ENCODE assay signal across 8 cellular contexts in genomic region chr14:31560759-31561154, GRCh38. TPM values are rescaled to one million over a fixed set of nuclear protein-coding genes. Genes with fewer than 3 reads are reported as not detected.
A peak's percentile ranks its signal among the peaks of the same experiment; 100 is the strongest.
DNase-seq lines count a peak whose midpoint lies in the region; ATAC-seq and TF ChIP-seq lines count a peak whose summit lies in the region.

No MANE protein-coding gene starts in this region.

- no peaks in the 10 kb centered on the region for H3K9me3 ChIP-seq in effector memory CD4-positive, alpha-beta T cell (ENCODE audit: control insufficient read depth, low read length)
- H3K9me3 ChIP-seq in neuronal stem cell (replicated peaks in 1 of 2; ENCODE audit: control insufficient read depth in 2 of 2, insufficient read depth in 1 of 2, low read depth in 1 of 2, low read length in 2 of 2) = no peaks in the 10 kb centered on the region

- H3K9me3 Mint-ChIP-seq in activated T-cell treated with anti-CD3 and anti-CD28 coated beads, Interleukin-2, amount 50 U/mL, for 4 hours = no peaks in the 10 kb centered on the region

- H3K4me1 ChIP-seq in effector memory CD4-positive, alpha-beta T cell (ENCODE audit: control insufficient read depth, insufficient read depth, low read length, poor library complexity, severe bottlenecking) = no peaks in the 10 kb centered on the region
- H3K4me1 ChIP-seq in neuronal stem cell (ENCODE audit: control insufficient read depth in 2 of 2, insufficient read depth in 1 of 2, low read depth in 1 of 2, low read length in 2 of 2) = no peaks in the 10 kb centered on the region

- peak overlapping the region; percentile 96 for H3K4me3 Mint-ChIP-seq in activated T-cell treated with anti-CD3 and anti-CD28 coated beads, Interleukin-2, amount 50 U/mL, for 4 hours

- H3K4me3 ChIP-seq in LNCaP clone FGC (ENCODE audit: low read depth, low read length) (peak overlapping the region; percentile 99), neuronal stem cell (ENCODE audit: low read length in 2 of 2) (peak overlapping the region in 1 of 2 donors; percentile 65)
- H3K4me3 ChIP-seq in effector memory CD4-positive, alpha-beta T cell (ENCODE audit: insufficient read depth, low read depth, low read length, poor library complexity, severe bottlenecking) = peak overlapping the region; percentile 91

- H3K79me1 ChIP-seq in neuronal stem cell (ENCODE audit: low read depth, low read length) = no peaks in the 10 kb centered on the region

- peak overlapping the region; percentile 83 for H3K27ac ChIP-seq in effector memory CD4-positive, alpha-beta T cell (ENCODE audit: insufficient read depth, low read length, poor library complexity, severe bottlenecking)
- H3K27ac ChIP-seq in neuronal stem cell (replicated peaks; ENCODE audit: low read length) = no peak overlapping the region

- peaks cover 16% of the 10 kb centered on the region for H3K27me3 Mint-ChIP-seq in activated T-cell treated with anti-CD3 and anti-CD28 coated beads, Interleukin-2, amount 50 U/mL, for 4 hours (ENCODE audit: low read depth)

- no peaks in the 10 kb centered on the region for H3K27me3 ChIP-seq in effector memory CD4-positive, alpha-beta T cell (replicated peaks; ENCODE audit: control insufficient read depth, insufficient read depth, low read length, poor library complexity, severe bottlenecking)
- no peaks in the 10 kb centered on the region for H3K27me3 ChIP-seq in neuronal stem cell (ENCODE audit: control insufficient read depth in 3 of 3, insufficient read depth in 3 of 3, low read depth in 1 of 3, low read length in 3 of 3)

- no peak overlapping the region for H2AK5ac ChIP-seq in neuronal stem cell (ENCODE audit: low read depth, low read length)

- DNase-seq in activated T-cell treated with anti-CD3 and anti-CD28 coated beads, Interleukin-2, amount 50 U/mL, for 4 hours = no peak
- DNase-seq in activated T-cell treated with anti-CD3 and anti-CD28 coated beads, Interleukin-2, amount 50 U/mL, for 1 hour = no peak
- DNase-seq in LNCaP clone FGC (ENCODE audit: low read depth) (no peak), neuronal stem cell (ENCODE audit: low spot score) (no peak), cerebellum (ENCODE audit: low spot score) (no peak), NCI-H2196 treated with DMSO at 0.1 percent for 48 hours (lab: John Stamatoyannopoulos, UW; ENCODE audit: unreplicated experiment) (no peak)
- no peak for DNase-seq in effector memory CD4-positive, alpha-beta T cell

- H2BK15ac ChIP-seq in neuronal stem cell (ENCODE audit: low read length) = no peak overlapping the region

- peak overlapping the region; percentile 90 for H2AFZ ChIP-seq in neuronal stem cell (ENCODE audit: low read length)

- peak in 1 of 2 donors; percentile 2 for ATAC-seq in activated T-cell treated with anti-CD3 and anti-CD28 coated beads, Interleukin-2, amount 50 U/mL, for 4 hours
- ATAC-seq in HG03139 (IDR thresholded peaks at IDR 0.05; ENCODE audit: unreplicated experiment) = no peak

- no peaks in the 10 kb centered on the region for H3K36me3 Mint-ChIP-seq in activated T-cell treated with anti-CD3 and anti-CD28 coated beads, Interleukin-2, amount 50 U/mL, for 4 hours (ENCODE audit: insufficient read depth)

- no peak overlapping the region for H3K4me2 ChIP-seq in neuronal stem cell (ENCODE audit: insufficient read depth, low read length, poor library complexity, severe bottlenecking)

- H3K4me1 Mint-ChIP-seq in activated T-cell treated with anti-CD3 and anti-CD28 coated beads, Interleukin-2, amount 50 U/mL, for 4 hours (ENCODE audit: low read depth) = peaks cover 23% of the 10 kb centered on the region

- TF ChIP-seq CTCF in LNCaP clone FGC (IDR thresholded peaks at IDR 0.05; ENCODE audit: control insufficient read depth, extremely low read depth, insufficient read depth) = no peak

- H3K14ac ChIP-seq in neuronal stem cell (ENCODE audit: low read length) = no peak overlapping the region

- no CpG with 5 or more reads among the region's 7 CpGs for WGBS in neuronal stem cell (ENCODE audit: extremely low coverage in 2 of 2, insufficient read length in 2 of 2, insufficient replicate concordance in 1 of 2), 2 donors

- H3K23ac ChIP-seq in neuronal stem cell (ENCODE audit: low read depth, low read length, poor library complexity) = no peak overlapping the region

- H4K91ac ChIP-seq in neuronal stem cell (ENCODE audit: low read depth, low read length, poor library complexity) = no peak overlapping the region

- H2BK12ac ChIP-seq in neuronal stem cell (ENCODE audit: low read length) = no peak overlapping the region

- H2BK5ac ChIP-seq in neuronal stem cell (ENCODE audit: low read length) = no peak overlapping the region

- H3K18ac ChIP-seq in neuronal stem cell (ENCODE audit: low read length) = no peak overlapping the region

- no peak overlapping the region for H3K4ac ChIP-seq in neuronal stem cell (ENCODE audit: low read length)

- H2BK120ac ChIP-seq in neuronal stem cell (ENCODE audit: low read depth, low read length) = no peak overlapping the region

- no peak overlapping the region for H4K8ac ChIP-seq in neuronal stem cell (ENCODE audit: low read depth, low read length)

- H3K9ac ChIP-seq in neuronal stem cell (ENCODE audit: low read depth, low read length, poor library complexity) = no peak overlapping the region

- H3K36me3 ChIP-seq in effector memory CD4-positive, alpha-beta T cell (ENCODE audit: control insufficient read depth, insufficient read depth, low read length) = peaks cover 4% of the 10 kb centered on the region
- peaks cover 0 to 3% of the 10 kb centered on the region in 2 donors for H3K36me3 ChIP-seq in neuronal stem cell (replicated peaks in 1 of 2; ENCODE audit: control insufficient read depth in 2 of 2, insufficient read depth in 2 of 2, low read length in 2 of 2)

RNA-seq across cellular contexts. Expression of gene NUBPL, which starts 0.4 kb away (rescaled TPM):
- 10 to 100 TPM; 12.0 to 14.2 (median 12.1) TPM for total RNA-seq in activated T-cell treated with anti-CD3 and anti-CD28 coated beads, Interleukin-2, amount 50 U/mL, for 4 hours
- 8.4 TPM for polyA plus RNA-seq in neuronal stem cell (2013, experiment 1 of 2)
- polyA plus RNA-seq in neuronal stem cell (2013, experiment 2 of 2) = 9.1 TPM
- total RNA-seq in cerebellum = 12.0 TPM
